Comparison of ENCODE assay signal across 1 cellular context in the genomic region with DNA sequence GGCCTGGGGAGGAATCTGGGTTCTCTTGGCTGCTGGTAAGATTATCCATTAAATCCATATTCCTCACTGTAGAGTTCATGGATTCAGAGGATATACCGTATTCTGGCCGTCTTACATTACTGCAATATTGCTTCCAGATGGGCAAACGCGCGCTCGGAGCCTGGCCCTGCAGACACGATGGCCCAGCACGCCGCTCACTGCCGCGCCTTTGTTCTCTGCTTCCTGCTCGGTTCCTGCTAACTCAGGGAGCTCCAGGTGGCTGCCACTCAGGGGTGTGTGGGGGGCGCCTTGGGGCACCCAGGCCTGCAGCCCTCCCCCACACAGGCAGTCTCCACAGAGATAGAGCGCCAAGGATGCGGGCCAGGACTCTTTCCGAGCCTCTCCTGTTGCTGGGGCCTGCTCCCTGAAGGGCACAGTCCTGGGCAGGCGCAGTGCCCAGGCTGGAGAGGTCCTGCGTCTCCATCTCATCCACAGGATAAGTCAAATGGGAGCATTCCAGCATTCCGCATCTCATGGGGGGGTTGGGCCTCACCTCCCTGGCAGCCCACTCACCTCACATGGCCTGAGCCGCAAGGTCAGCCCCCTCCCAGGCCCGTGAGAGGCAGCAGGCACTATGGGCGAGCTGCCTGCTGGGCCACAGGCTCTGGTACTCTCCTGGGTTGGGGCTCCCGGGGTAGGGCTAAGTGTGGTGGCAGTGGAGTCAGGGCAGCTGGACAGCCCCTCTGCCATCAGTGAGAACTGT.
TF ChIP-seq lines count a peak whose summit lies in the region.

No MANE protein-coding gene starts in this region.

TF ChIP-seq in H1, 55 proteins besides CTCF, POLR2A, EP300 and RAD21 (continued from another document):
- TF ChIP-seq SP2 (IDR thresholded peaks at IDR 0.05; ENCODE audit: low read length) (no peak), TAF1 (IDR thresholded peaks at IDR 0.05; ENCODE audit: low read depth, low read length) (no peak), BCL11A (IDR thresholded peaks at IDR 0.05; ENCODE audit: low read depth in 2 of 2, low read length in 2 of 2) (no peak), SP1 (IDR thresholded peaks at IDR 0.05; ENCODE audit: low read depth, low read length) (no peak), RFX5 (IDR thresholded peaks at IDR 0.05; ENCODE audit: borderline replicate concordance, low read depth, low read length) (no peak), FOSL1 (IDR thresholded peaks at IDR 0.05; ENCODE audit: insufficient read depth, low read depth, low read length) (no peak), CHD2 (IDR thresholded peaks at IDR 0.05; ENCODE audit: low read length) (no peak), NRF1 (IDR thresholded peaks at IDR 0.05; ENCODE audit: low read depth, low read length) (no peak), SP4 (IDR thresholded peaks at IDR 0.05; ENCODE audit: low read length) (no peak), JUND (IDR thresholded peaks at IDR 0.05; ENCODE audit: low read length) (no peak), TBP (IDR thresholded peaks at IDR 0.05; ENCODE audit: low read depth, low read length) (no peak)
